1 cellular context compared by ENCODE assay signal in the genomic region with DNA sequence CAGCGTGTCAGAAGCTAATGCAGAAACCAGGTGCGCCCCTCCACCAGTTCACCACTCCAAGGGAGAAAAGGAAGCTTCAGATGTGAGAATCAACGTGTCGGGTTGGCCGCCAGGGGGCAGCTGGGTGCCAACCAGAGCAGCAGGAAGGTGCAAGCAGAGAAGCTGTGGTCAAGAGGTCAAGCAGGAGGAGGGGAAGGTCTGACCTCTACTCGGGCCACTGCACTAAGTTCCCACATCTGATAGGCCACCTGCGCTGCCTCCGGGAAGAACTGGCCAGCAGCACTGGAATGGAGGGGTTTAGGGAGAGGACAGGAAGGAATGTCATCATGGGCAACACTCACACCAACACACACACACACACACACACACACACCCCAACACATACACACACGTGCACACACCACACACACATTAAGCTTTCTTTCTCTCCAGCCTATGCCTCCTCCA.
TF ChIP-seq lines count a peak whose summit lies in the region.

No MANE protein-coding gene starts in this region.

TF ChIP-seq in HEK293, 187 proteins besides CTCF, POLR2A, EP300 and RAD21 (continued from another document):
- TF ChIP-seq ZNF202 (tag by site-specific recombination; IDR thresholded peaks at IDR 0.05; ENCODE audit: borderline replicate concordance) = no peak
- no peak for TF ChIP-seq ZNF624 (tag by site-specific recombination; IDR thresholded peaks at IDR 0.05)
- no peak for TF ChIP-seq ZNF529 (tag by site-specific recombination; IDR thresholded peaks at IDR 0.05; ENCODE audit: insufficient replicate concordance)
- TF ChIP-seq ZNF2 (tag by site-specific recombination; IDR thresholded peaks at IDR 0.05) = peak; percentile 44; the same call in 1 of the 2 replicates
- no peak for TF ChIP-seq HOXA7 (CRISPR knock-in tag; IDR thresholded peaks at IDR 0.05; ENCODE audit: borderline replicate concordance)
- no peak for TF ChIP-seq KLF10 (tag by site-specific recombination; IDR thresholded peaks at IDR 0.05)
- TF ChIP-seq, protein P1, sequence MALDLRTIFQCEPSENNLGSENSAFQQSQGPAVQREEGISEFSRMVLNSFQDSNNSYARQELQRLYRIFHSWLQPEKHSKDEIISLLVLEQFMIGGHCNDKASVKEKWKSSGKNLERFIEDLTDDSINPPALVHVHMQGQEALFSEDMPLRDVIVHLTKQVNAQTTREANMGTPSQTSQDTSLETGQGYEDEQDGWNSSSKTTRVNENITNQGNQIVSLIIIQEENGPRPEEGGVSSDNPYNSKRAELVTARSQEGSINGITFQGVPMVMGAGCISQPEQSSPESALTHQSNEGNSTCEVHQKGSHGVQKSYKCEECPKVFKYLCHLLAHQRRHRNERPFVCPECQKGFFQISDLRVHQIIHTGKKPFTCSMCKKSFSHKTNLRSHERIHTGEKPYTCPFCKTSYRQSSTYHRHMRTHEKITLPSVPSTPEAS (tag by site-specific recombination; IDR thresholded peaks at IDR 0.05) = peak; percentile 88
- TF ChIP-seq, protein P2, sequence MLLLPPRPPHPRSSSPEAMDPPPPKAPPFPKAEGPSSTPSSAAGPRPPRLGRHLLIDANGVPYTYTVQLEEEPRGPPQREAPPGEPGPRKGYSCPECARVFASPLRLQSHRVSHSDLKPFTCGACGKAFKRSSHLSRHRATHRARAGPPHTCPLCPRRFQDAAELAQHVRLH (tag by site-specific recombination; IDR thresholded peaks at IDR 0.05) = no peak
- no peak for TF ChIP-seq SALL2 (tag by site-specific recombination; IDR thresholded peaks at IDR 0.05; ENCODE audit: borderline replicate concordance)
- TF ChIP-seq SETDB1 (IDR thresholded peaks at IDR 0.05; ENCODE audit: insufficient read length, low read length) = no peak
- TF ChIP-seq ZNF658 (tag by site-specific recombination; IDR thresholded peaks at IDR 0.05) = no peak
- TF ChIP-seq ZNF248 (tag by site-specific recombination; IDR thresholded peaks at IDR 0.05) = no peak
